1 cellular context compared by ENCODE assay signal in the genomic region with DNA sequence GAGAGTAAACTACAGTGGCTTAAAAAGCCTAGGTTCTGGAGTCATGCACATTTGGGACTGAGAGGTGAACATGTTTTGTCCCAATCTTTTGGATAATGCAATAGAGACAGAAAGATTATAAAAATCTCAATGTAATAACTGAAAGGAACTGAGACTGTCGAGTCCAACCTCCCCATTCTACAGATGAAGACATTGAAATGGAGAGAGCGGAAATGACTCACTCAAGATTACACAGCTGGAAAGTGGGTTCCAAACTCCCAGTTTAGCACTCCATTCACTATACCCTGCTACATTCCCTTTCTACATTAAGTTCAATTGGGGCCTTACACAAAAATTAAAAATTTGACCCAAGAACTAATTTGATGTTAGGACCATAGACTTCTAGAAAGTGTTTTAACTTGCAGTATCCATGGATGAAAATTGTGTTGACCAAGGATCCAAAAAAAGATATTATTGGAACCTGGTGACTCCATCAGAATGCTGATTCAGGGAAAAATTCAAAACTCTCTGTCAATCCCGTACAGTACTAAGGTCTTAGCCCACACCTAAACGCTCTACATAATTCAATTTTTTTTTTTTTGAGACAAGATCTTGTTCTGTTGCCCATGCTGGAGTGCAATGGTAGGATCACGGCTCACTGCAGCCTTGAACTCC.
A peak's percentile ranks its signal among the peaks of the same experiment; 100 is the strongest.
TF ChIP-seq lines count a peak whose summit lies in the region.

No MANE protein-coding gene starts in this region.

TF ChIP-seq in IMR-90, 13 proteins besides CTCF, POLR2A, EP300 and RAD21:
- TF ChIP-seq MAFK (IDR thresholded peaks at IDR 0.05; ENCODE audit: low read depth, low read length) (peak; percentile 86), RCOR1 (IDR thresholded peaks at IDR 0.05; ENCODE audit: insufficient replicate concordance, low read length) (no peak), CEBPB (IDR thresholded peaks at IDR 0.05; ENCODE audit: low read depth, low read length) (no peak)
